ENCODE assay signal across 1 cellular context in genomic region chr2:230416061-230416721, GRCh38.
TF ChIP-seq lines count a peak whose summit lies in the region.

Gene SP100, plus strand, starts transcription at chr2:230416201. Its CDS starts 96 bp downstream, at chr2:230416297.

TF ChIP-seq in HepG2, 621 proteins besides CTCF, POLR2A, EP300 and RAD21 (continued from another document and continues in another):
- TF ChIP-seq ZBTB14 (CRISPR knock-in tag; IDR thresholded peaks at IDR 0.05) (no peak), SNAPC4 (CRISPR knock-in tag; IDR thresholded peaks at IDR 0.05) (no peak), CEBPG (CRISPR knock-in tag; IDR thresholded peaks at IDR 0.05) (0 out of 2 replicates have a peak, but pooled peaks have one; percentile 3), ZNF75D (CRISPR knock-in tag; IDR thresholded peaks at IDR 0.05; ENCODE audit: borderline replicate concordance) (no peak), TARDBP (CRISPR knock-in tag; IDR thresholded peaks at IDR 0.05) (no peak), DMAP1 (CRISPR knock-in tag; IDR thresholded peaks at IDR 0.05) (peak; percentile 62; the same call in 1 of the 2 replicates), AGO1 (IDR thresholded peaks at IDR 0.05; ENCODE audit: low read depth, low read length, poor library complexity, severe bottlenecking) (no peak), ZNF331 (CRISPR knock-in tag; IDR thresholded peaks at IDR 0.05) (0 out of 2 replicates have a peak, but pooled peaks have one; percentile 43), CSRNP2 (CRISPR knock-in tag; conservative IDR thresholded peaks at IDR 0.05; ENCODE audit: low read depth) (no peak), ZNF569 (CRISPR knock-in tag; IDR thresholded peaks at IDR 0.05; ENCODE audit: borderline replicate concordance) (no peak), SETDB1 (CRISPR knock-in tag; IDR thresholded peaks at IDR 0.05; ENCODE audit: borderline replicate concordance) (no peak), NR2F1 (CRISPR knock-in tag; IDR thresholded peaks at IDR 0.05) (no peak), MBNL3 (CRISPR knock-in tag; conservative IDR thresholded peaks at IDR 0.05) (no peak), ZNF225 (CRISPR knock-in tag; IDR thresholded peaks at IDR 0.05) (peak; percentile 69; the same call in 1 of the 2 replicates), ZNF33B (CRISPR knock-in tag; IDR thresholded peaks at IDR 0.05) (no peak), FOXK2 (IDR thresholded peaks at IDR 0.05) (peak; percentile 56; the same call in 1 of the 2 replicates), ZBTB39 (CRISPR knock-in tag; IDR thresholded peaks at IDR 0.05) (no peak), TSC22D2 (CRISPR knock-in tag; IDR thresholded peaks at IDR 0.05; ENCODE audit: borderline replicate concordance) (0 out of 2 replicates have a peak, but pooled peaks have one; percentile 32), TAF15 (IDR thresholded peaks at IDR 0.05; ENCODE audit: low read depth, low read length, poor library complexity, severe bottlenecking) (no peak), ZBTB25 (CRISPR knock-in tag; IDR thresholded peaks at IDR 0.05) (peak; percentile 33), ZNF747 (CRISPR knock-in tag; IDR thresholded peaks at IDR 0.05; ENCODE audit: borderline replicate concordance) (peak; percentile 70; the same call in 1 of the 2 replicates), KDM2A (CRISPR knock-in tag; IDR thresholded peaks at IDR 0.05; ENCODE audit: borderline replicate concordance, low read depth) (peak; percentile 39; the same call in 1 of the 2 replicates), HBP1 (CRISPR knock-in tag; IDR thresholded peaks at IDR 0.05; ENCODE audit: low read depth) (no peak), ZSCAN12 (CRISPR knock-in tag; IDR thresholded peaks at IDR 0.05) (no peak), JUNB (CRISPR knock-in tag; IDR thresholded peaks at IDR 0.05; ENCODE audit: borderline replicate concordance) (no peak), GABPA (IDR thresholded peaks at IDR 0.05; ENCODE audit: low read depth, low read length) (no peak), GABPA (CRISPR knock-in tag; IDR thresholded peaks at IDR 0.05; ENCODE audit: low read depth) (peak; percentile 80), NFE2 (CRISPR knock-in tag; IDR thresholded peaks at IDR 0.05) (no peak), NCOA5 (CRISPR knock-in tag; IDR thresholded peaks at IDR 0.05) (no peak), MED13 (CRISPR knock-in tag; IDR thresholded peaks at IDR 0.05) (no peak), CBFB (CRISPR knock-in tag; IDR thresholded peaks at IDR 0.05) (peak; percentile 64), ZMYM3 (CRISPR knock-in tag; IDR thresholded peaks at IDR 0.05) (0 out of 2 replicates have a peak, but pooled peaks have one; percentile 58), ZNF318 (CRISPR knock-in tag; IDR thresholded peaks at IDR 0.05) (no peak), HCFC1 (IDR thresholded peaks at IDR 0.05; ENCODE audit: low read depth, low read length) (no peak), ZNF777 (CRISPR knock-in tag; IDR thresholded peaks at IDR 0.05) (no peak), ZNF674 (CRISPR knock-in tag; IDR thresholded peaks at IDR 0.05; ENCODE audit: low read depth) (no peak), ARID3A (IDR thresholded peaks at IDR 0.05; ENCODE audit: low read depth, low read length) (no peak), ZNF274 (CRISPR knock-in tag; IDR thresholded peaks at IDR 0.05) (peak; percentile 74; the same call in 1 of the 2 replicates)
